15 cellular contexts compared by ENCODE assay signal in genomic region chr21:23101111-23101510, GRCh38.
DNase-seq lines count a peak whose midpoint lies in the region; ATAC-seq lines count a peak whose summit lies in the region.
"Had no signal": no experiment of that assay in that cellular context is flagged by ENCODE, and none has a peak within 500 bp of the region (broad histone marks: within the 10 kb centered on the region; RNA-seq: fewer than 3 reads in every experiment).

No MANE protein-coding gene starts in this region.

- H3K27ac Mint-ChIP-seq in stimulated activated memory B cell treated with anti-CD40 and anti-IgM and Interleukin-4, amounts not matched to agents 10 μg/mL and 1 μg/mL and 100 μg/mL, for 72 hours: no peak overlapping the region
- H3K27ac Mint-ChIP-seq: CD4-positive, alpha-beta memory T cell had no signal

- no peak overlapping the region for H3K4me3 Mint-ChIP-seq in stimulated activated memory B cell treated with anti-CD40 and anti-IgM and Interleukin-4, amounts not matched to agents 10 μg/mL and 1 μg/mL and 100 μg/mL, for 72 hours
- H3K4me3 Mint-ChIP-seq: CD4-positive, alpha-beta memory T cell had no signal

- H3K4me1 Mint-ChIP-seq in stimulated activated memory B cell treated with anti-CD40 and anti-IgM and Interleukin-4, amounts not matched to agents 10 μg/mL and 1 μg/mL and 100 μg/mL, for 72 hours: no peaks in the 10 kb centered on the region
- H3K4me1 Mint-ChIP-seq: CD4-positive, alpha-beta memory T cell had no signal

- H3K27me3 Mint-ChIP-seq in stimulated activated memory B cell treated with anti-CD40 and anti-IgM and Interleukin-4, amounts not matched to agents 10 μg/mL and 1 μg/mL and 100 μg/mL, for 72 hours: no peaks in the 10 kb centered on the region
- H3K27me3 Mint-ChIP-seq: CD4-positive, alpha-beta memory T cell had no signal

- H3K9me3 Mint-ChIP-seq in stimulated activated memory B cell treated with anti-CD40 and anti-IgM and Interleukin-4, amounts not matched to agents 10 μg/mL and 1 μg/mL and 100 μg/mL, for 72 hours: peaks cover 5% of the 10 kb centered on the region

- DNase-seq in NCI-H446 treated with DMSO at 0.1 percent for 48 hours (lab: John Stamatoyannopoulos, UW) (peak; percentile 6), iPS-NIHi11 (ENCODE audit: low spot score) (no peak), NCI-H1092 (lab: John Stamatoyannopoulos, UW) (no peak)
- DNase-seq: C1 segment of cervical spinal cord; Calu3; CD4-positive, alpha-beta memory T cell; COR-L47; DMS153; DND-41; GM23248; H7; HCEC 1CT had no signal

- no peaks in the 10 kb centered on the region for H3K36me3 Mint-ChIP-seq in stimulated activated memory B cell treated with anti-CD40 and anti-IgM and Interleukin-4, amounts not matched to agents 10 μg/mL and 1 μg/mL and 100 μg/mL, for 72 hours
- H3K36me3 Mint-ChIP-seq: CD4-positive, alpha-beta memory T cell had no signal

- ATAC-seq in esophagus mucosa: peak; percentile 17
- ATAC-seq in stimulated activated memory B cell treated with anti-CD40 and anti-IgM and Interleukin-4, amounts not matched to agents 10 μg/mL and 1 μg/mL and 100 μg/mL, for 72 hours: peak; percentile 45
- no peak for ATAC-seq in GM18868 (IDR thresholded peaks at IDR 0.05; ENCODE audit: unreplicated experiment)
